ENCODE assay signal across 1 cellular context in genomic region chr21:44295163-44295601, GRCh38.
TF ChIP-seq lines count a peak whose summit lies in the region.

No MANE protein-coding gene starts in this region.

TF ChIP-seq in HepG2, 621 proteins besides CTCF, POLR2A, EP300 and RAD21:
- TF ChIP-seq SP2 (CRISPR knock-in tag; IDR thresholded peaks at IDR 0.05) (no peak), EZH2 (conservative IDR thresholded peaks at IDR 0.05; ENCODE audit: low read depth, low read length) (0 out of 2 replicates have a peak, but pooled peaks have one; percentile 39), ZBTB3 (CRISPR knock-in tag; IDR thresholded peaks at IDR 0.05; ENCODE audit: borderline replicate concordance, low read depth) (no peak), KDM5B (CRISPR knock-in tag; IDR thresholded peaks at IDR 0.05; ENCODE audit: borderline replicate concordance) (peak; percentile 24; the same call in 1 of the 2 replicates), MXD3 (CRISPR knock-in tag; IDR thresholded peaks at IDR 0.05) (0 out of 2 replicates have a peak, but pooled peaks have one; percentile 47), ZNF121 (CRISPR knock-in tag; IDR thresholded peaks at IDR 0.05) (no peak), HDAC1 (CRISPR knock-in tag; IDR thresholded peaks at IDR 0.05) (0 out of 2 replicates have a peak, but pooled peaks have one; percentile 18), SAP130 (CRISPR knock-in tag; IDR thresholded peaks at IDR 0.05; ENCODE audit: low read depth) (0 out of 2 replicates have a peak, but pooled peaks have one; percentile 8)
- TF ChIP-seq, protein P1, sequence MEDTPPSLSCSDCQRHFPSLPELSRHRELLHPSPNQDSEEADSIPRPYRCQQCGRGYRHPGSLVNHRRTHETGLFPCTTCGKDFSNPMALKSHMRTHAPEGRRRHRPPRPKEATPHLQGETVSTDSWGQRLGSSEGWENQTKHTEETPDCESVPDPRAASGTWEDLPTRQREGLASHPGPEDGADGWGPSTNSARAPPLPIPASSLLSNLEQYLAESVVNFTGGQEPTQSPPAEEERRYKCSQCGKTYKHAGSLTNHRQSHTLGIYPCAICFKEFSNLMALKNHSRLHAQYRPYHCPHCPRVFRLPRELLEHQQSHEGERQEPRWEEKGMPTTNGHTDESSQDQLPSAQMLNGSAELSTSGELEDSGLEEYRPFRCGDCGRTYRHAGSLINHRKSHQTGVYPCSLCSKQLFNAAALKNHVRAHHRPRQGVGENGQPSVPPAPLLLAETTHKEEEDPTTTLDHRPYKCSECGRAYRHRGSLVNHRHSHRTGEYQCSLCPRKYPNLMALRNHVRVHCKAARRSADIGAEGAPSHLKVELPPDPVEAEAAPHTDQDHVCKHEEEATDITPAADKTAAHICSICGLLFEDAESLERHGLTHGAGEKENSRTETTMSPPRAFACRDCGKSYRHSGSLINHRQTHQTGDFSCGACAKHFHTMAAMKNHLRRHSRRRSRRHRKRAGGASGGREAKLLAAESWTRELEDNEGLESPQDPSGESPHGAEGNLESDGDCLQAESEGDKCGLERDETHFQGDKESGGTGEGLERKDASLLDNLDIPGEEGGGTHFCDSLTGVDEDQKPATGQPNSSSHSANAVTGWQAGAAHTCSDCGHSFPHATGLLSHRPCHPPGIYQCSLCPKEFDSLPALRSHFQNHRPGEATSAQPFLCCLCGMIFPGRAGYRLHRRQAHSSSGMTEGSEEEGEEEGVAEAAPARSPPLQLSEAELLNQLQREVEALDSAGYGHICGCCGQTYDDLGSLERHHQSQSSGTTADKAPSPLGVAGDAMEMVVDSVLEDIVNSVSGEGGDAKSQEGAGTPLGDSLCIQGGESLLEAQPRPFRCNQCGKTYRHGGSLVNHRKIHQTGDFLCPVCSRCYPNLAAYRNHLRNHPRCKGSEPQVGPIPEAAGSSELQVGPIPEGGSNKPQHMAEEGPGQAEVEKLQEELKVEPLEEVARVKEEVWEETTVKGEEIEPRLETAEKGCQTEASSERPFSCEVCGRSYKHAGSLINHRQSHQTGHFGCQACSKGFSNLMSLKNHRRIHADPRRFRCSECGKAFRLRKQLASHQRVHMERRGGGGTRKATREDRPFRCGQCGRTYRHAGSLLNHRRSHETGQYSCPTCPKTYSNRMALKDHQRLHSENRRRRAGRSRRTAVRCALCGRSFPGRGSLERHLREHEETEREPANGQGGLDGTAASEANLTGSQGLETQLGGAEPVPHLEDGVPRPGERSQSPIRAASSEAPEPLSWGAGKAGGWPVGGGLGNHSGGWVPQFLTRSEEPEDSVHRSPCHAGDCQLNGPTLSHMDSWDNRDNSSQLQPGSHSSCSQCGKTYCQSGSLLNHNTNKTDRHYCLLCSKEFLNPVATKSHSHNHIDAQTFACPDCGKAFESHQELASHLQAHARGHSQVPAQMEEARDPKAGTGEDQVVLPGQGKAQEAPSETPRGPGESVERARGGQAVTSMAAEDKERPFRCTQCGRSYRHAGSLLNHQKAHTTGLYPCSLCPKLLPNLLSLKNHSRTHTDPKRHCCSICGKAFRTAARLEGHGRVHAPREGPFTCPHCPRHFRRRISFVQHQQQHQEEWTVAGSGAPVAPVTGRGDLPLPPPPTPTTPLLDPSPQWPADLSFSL (CRISPR knock-in tag; IDR thresholded peaks at IDR 0.05): no peak
- TF ChIP-seq, protein P2, sequence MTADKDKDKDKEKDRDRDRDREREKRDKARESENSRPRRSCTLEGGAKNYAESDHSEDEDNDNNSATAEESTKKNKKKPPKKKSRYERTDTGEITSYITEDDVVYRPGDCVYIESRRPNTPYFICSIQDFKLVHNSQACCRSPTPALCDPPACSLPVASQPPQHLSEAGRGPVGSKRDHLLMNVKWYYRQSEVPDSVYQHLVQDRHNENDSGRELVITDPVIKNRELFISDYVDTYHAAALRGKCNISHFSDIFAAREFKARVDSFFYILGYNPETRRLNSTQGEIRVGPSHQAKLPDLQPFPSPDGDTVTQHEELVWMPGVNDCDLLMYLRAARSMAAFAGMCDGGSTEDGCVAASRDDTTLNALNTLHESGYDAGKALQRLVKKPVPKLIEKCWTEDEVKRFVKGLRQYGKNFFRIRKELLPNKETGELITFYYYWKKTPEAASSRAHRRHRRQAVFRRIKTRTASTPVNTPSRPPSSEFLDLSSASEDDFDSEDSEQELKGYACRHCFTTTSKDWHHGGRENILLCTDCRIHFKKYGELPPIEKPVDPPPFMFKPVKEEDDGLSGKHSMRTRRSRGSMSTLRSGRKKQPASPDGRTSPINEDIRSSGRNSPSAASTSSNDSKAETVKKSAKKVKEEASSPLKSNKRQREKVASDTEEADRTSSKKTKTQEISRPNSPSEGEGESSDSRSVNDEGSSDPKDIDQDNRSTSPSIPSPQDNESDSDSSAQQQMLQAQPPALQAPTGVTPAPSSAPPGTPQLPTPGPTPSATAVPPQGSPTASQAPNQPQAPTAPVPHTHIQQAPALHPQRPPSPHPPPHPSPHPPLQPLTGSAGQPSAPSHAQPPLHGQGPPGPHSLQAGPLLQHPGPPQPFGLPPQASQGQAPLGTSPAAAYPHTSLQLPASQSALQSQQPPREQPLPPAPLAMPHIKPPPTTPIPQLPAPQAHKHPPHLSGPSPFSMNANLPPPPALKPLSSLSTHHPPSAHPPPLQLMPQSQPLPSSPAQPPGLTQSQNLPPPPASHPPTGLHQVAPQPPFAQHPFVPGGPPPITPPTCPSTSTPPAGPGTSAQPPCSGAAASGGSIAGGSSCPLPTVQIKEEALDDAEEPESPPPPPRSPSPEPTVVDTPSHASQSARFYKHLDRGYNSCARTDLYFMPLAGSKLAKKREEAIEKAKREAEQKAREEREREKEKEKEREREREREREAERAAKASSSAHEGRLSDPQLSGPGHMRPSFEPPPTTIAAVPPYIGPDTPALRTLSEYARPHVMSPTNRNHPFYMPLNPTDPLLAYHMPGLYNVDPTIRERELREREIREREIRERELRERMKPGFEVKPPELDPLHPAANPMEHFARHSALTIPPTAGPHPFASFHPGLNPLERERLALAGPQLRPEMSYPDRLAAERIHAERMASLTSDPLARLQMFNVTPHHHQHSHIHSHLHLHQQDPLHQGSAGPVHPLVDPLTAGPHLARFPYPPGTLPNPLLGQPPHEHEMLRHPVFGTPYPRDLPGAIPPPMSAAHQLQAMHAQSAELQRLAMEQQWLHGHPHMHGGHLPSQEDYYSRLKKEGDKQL (CRISPR knock-in tag; IDR thresholded peaks at IDR 0.05; ENCODE audit: low read depth): no peak
- TF ChIP-seq, protein P3, sequence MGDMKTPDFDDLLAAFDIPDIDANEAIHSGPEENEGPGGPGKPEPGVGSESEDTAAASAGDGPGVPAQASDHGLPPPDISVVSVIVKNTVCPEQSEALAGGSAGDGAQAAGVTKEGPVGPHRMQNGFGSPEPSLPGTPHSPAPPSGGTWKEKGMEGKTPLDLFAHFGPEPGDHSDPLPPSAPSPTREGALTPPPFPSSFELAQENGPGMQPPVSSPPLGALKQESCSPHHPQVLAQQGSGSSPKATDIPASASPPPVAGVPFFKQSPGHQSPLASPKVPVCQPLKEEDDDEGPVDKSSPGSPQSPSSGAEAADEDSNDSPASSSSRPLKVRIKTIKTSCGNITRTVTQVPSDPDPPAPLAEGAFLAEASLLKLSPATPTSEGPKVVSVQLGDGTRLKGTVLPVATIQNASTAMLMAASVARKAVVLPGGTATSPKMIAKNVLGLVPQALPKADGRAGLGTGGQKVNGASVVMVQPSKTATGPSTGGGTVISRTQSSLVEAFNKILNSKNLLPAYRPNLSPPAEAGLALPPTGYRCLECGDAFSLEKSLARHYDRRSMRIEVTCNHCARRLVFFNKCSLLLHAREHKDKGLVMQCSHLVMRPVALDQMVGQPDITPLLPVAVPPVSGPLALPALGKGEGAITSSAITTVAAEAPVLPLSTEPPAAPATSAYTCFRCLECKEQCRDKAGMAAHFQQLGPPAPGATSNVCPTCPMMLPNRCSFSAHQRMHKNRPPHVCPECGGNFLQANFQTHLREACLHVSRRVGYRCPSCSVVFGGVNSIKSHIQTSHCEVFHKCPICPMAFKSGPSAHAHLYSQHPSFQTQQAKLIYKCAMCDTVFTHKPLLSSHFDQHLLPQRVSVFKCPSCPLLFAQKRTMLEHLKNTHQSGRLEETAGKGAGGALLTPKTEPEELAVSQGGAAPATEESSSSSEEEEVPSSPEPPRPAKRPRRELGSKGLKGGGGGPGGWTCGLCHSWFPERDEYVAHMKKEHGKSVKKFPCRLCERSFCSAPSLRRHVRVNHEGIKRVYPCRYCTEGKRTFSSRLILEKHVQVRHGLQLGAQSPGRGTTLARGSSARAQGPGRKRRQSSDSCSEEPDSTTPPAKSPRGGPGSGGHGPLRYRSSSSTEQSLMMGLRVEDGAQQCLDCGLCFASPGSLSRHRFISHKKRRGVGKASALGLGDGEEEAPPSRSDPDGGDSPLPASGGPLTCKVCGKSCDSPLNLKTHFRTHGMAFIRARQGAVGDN (CRISPR knock-in tag; IDR thresholded peaks at IDR 0.05): peak; percentile 49
